ENCODE assay signal across 19 cellular contexts in the genomic region with DNA sequence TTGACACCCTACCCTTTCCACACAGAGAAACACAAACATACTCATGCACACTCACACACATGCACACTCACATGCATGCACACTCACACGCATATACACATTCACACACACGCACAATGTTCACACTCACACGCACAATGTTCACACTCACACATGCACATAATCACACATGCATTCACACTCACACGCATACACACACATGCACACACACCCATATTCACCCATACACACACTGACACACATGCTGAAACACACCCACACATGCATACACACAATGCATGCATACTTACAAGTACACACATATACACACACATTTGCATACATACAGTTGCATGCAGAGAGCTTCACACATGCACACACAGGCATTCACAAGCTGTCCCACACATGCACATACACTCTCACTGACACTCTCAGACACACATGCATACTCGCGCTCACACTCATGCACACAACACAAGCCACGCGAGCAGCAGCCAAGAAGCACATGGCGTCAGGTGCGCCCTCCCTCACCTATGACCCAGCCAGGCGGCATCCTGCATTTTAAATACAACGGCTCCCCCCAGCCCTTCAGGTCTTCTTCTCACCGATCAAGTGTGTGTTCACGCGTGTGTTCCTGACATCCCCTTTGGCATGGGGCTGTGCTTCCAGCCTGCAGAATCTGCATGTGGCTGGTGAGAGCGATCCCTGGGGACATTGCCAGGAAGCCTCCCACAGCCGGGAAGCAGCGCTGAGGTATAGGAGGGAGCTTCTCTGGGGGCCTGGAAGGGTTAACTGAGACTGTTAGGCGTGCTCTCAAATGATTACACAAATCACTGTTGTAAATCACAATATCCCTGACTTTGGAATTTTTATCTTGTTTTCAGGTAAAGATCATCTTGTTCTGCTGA.
A peak's percentile ranks its signal among the peaks of the same experiment; 100 is the strongest.
DNase-seq lines count a peak whose midpoint lies in the region; ATAC-seq and TF ChIP-seq lines count a peak whose summit lies in the region.
"Had no signal": no experiment of that assay in that cellular context is flagged by ENCODE, and none has a peak within 500 bp of the region (broad histone marks: within the 10 kb centered on the region; RNA-seq: fewer than 3 reads in every experiment).

No MANE protein-coding gene starts in this region.

- H3K27ac ChIP-seq in BLaER1 treated with 17β-estradiol and CSF1 and Interleukin-3, amounts not matched to agents 10 nM and 100 nM: no peak overlapping the region
- H3K27ac ChIP-seq in HUES64 (ENCODE audit: low read depth, low read length) (peak overlapping the region; percentile 94; the same call in 1 of the 2 replicates), coronary artery (no peak overlapping the region), osteoblast (ENCODE audit: low read depth, low read length) (no peak overlapping the region)
- H3K27ac ChIP-seq: HL-60, KMS-11, Peyer's patch had no signal

- no peak overlapping the region for H2AFZ ChIP-seq in osteoblast (ENCODE audit: low read length)

- no peaks in the 10 kb centered on the region for H3K27me3 ChIP-seq in BLaER1 treated with 17β-estradiol and CSF1 and Interleukin-3, amounts not matched to agents 10 nM and 100 nM
- H3K27me3 ChIP-seq in HUES64 (ENCODE audit: insufficient read depth, low read length) (peaks cover 5% of the 10 kb centered on the region), osteoblast (ENCODE audit: insufficient read depth, low read length) (no peaks in the 10 kb centered on the region)
- H3K27me3 ChIP-seq: Peyer's patch had no signal

- TF ChIP-seq CTCF in coronary artery (IDR thresholded peaks at IDR 0.05) (no peak), osteoblast (IDR thresholded peaks at IDR 0.05; ENCODE audit: extremely low read depth, low read depth, low read length) (no peak)

- peaks cover 0 to 14% (median 13%) of the 10 kb centered on the region in 10 experiments; a peak in 15 of 20 replicates for H3K4me1 ChIP-seq in BLaER1 treated with 17β-estradiol and CSF1 and Interleukin-3, amounts not matched to agents 10 nM and 100 nM
- H3K4me1 ChIP-seq in HUES64 (ENCODE audit: insufficient read depth, low read length): peaks cover 20% of the 10 kb centered on the region
- H3K4me1 ChIP-seq in osteoblast (ENCODE audit: insufficient read depth, low read length): peaks cover 3% of the 10 kb centered on the region
- H3K4me1 ChIP-seq: Caco-2, Peyer's patch had no signal

- peak overlapping the region in 9 of 11 experiments; percentile 21 to 67 (median 47); a peak in 15 of 22 replicates for H3K4me2 ChIP-seq in BLaER1 treated with 17β-estradiol and CSF1 and Interleukin-3, amounts not matched to agents 10 nM and 100 nM
- no peak overlapping the region for H3K4me2 ChIP-seq in osteoblast (ENCODE audit: insufficient read depth, low read length)
- H3K4me2 ChIP-seq: KMS-11 had no signal

- ATAC-seq in GM18867 (IDR thresholded peaks at IDR 0.05; ENCODE audit: unreplicated experiment): no peak
- ATAC-seq: Right ventricle myocardium inferior, SK-N-SH treated with all-trans-retinoic acid at 6 μM for 48 hours had no signal

- peaks cover 20 to 29% (median 24%) of the 10 kb centered on the region in 11 experiments for H3K9me3 ChIP-seq in BLaER1 treated with 17β-estradiol and CSF1 and Interleukin-3, amounts not matched to agents 10 nM and 100 nM (replicated peaks in 1 of 11)
- H3K9me3 ChIP-seq in HUES64 (ENCODE audit: insufficient read depth, low read depth, low read length) (peaks cover 23% of the 10 kb centered on the region), osteoblast (ENCODE audit: low read depth, low read length) (no peaks in the 10 kb centered on the region)
- H3K9me3 ChIP-seq: Caco-2, Peyer's patch had no signal

- H3K9ac ChIP-seq in BLaER1 treated with 17β-estradiol and CSF1 and Interleukin-3, amounts not matched to agents 10 nM and 100 nM: no peak overlapping the region
- H3K9ac ChIP-seq in HUES64 (ENCODE audit: low read depth, low read length): peak overlapping the region; percentile 57; the same call in 1 of the 2 replicates
- H3K9ac ChIP-seq: KMS-11 had no signal

- 89% methylated on average over 19 of the region's 19 CpGs for WGBS in HUES64

- no peaks in the 10 kb centered on the region for H3K36me3 ChIP-seq in BLaER1 treated with 17β-estradiol and CSF1 and Interleukin-3, amounts not matched to agents 10 nM and 100 nM
- no peaks in the 10 kb centered on the region for H3K36me3 ChIP-seq in HUES64 (ENCODE audit: insufficient read depth, low read length)
- H3K36me3 ChIP-seq in osteoblast (ENCODE audit: insufficient read depth, low read length): no peaks in the 10 kb centered on the region
- H3K36me3 ChIP-seq: Peyer's patch had no signal

- no peaks in the 10 kb centered on the region for H3K79me2 ChIP-seq in osteoblast (ENCODE audit: insufficient read depth, low read length)

- H3K4me3 ChIP-seq in BLaER1 treated with 17β-estradiol and CSF1 and Interleukin-3, amounts not matched to agents 10 nM and 100 nM: no peak overlapping the region
- H3K4me3 ChIP-seq in HUES64 (ENCODE audit: low read length) (no peak overlapping the region), coronary artery (no peak overlapping the region), osteoblast (ENCODE audit: insufficient read depth, low read length) (no peak overlapping the region)
- H3K4me3 ChIP-seq: Peyer's patch had no signal

- peak; percentile 9 for DNase-seq in coronary artery (ENCODE audit: low spot score)
- DNase-seq in osteoblast (ENCODE audit: insufficient read length, low spot score, missing footprints): peak; percentile 73
- no peak for DNase-seq in DMS79 (lab: John Stamatoyannopoulos, UW)
- DNase-seq in stimulated activated CD4-positive, alpha-beta T cell treated with anti-CD3 and anti-CD28 coated beads, Interleukin-12 subunit alpha, Interleukin-12 subunit beta, amount 100 ng/mL, for 4 hours: no peak
- DNase-seq: Caco-2; CD4-positive, CD25-positive, alpha-beta regulatory T cell; DMS153; NCI-H1092; NCI-H2107; NCI-H2227 treated with DMSO at 0.1 percent for 48 hours; NCI-H524 treated with DMSO at 0.1 percent for 48 hours; Peyer's patch had no signal

- no peaks in the 10 kb centered on the region for H4K20me1 ChIP-seq in BLaER1 treated with 17β-estradiol and CSF1 and Interleukin-3, amounts not matched to agents 10 nM and 100 nM
- no peaks in the 10 kb centered on the region for H4K20me1 ChIP-seq in osteoblast (ENCODE audit: insufficient read depth, low read length)

Comparison
In these comparisons a context has a peak if more than half of its experiments do, and no peak if none do; other contexts are left out.
1. DNase-seq: peak in coronary artery (single experiment) and osteoblast (single experiment); none in DMS79 (single experiment) and stimulated activated CD4-positive, alpha-beta T cell treated with anti-CD3 and anti-CD28 coated beads, Interleukin-12 subunit alpha, Interleukin-12 subunit beta, amount 100 ng/mL, for 4 hours (single experiment).